1 cellular context compared by ENCODE assay signal in genomic region chr11:62771144-62772021, GRCh38.
TF ChIP-seq lines count a peak whose summit lies in the region.

TSS of gene TAF6L (plus strand) at chr11:62771396. CDS start at chr11:62775784, 4,388 bp downstream.

TF ChIP-seq in K562, 482 proteins besides CTCF, POLR2A, EP300 and RAD21 (continued from another document and continues in another):
- TF ChIP-seq MGA (IDR thresholded peaks at IDR 0.05) (peak; percentile 78), CGGBP1 (CRISPR knock-in tag; IDR thresholded peaks at IDR 0.05) (no peak), ZNF589 (CRISPR knock-in tag; IDR thresholded peaks at IDR 0.05; ENCODE audit: low read depth) (no peak), MTF1 (CRISPR knock-in tag; IDR thresholded peaks at IDR 0.05; ENCODE audit: borderline replicate concordance) (no peak), ZNF76 (CRISPR knock-in tag; IDR thresholded peaks at IDR 0.05; ENCODE audit: borderline replicate concordance) (no peak), TCFL5 (CRISPR knock-in tag; conservative IDR thresholded peaks at IDR 0.05) (no peak), ZKSCAN1 (IDR thresholded peaks at IDR 0.05; ENCODE audit: low read depth, low read length) (no peak), HMGN3 (IDR thresholded peaks at IDR 0.05; ENCODE audit: borderline replicate concordance, extremely low read depth, insufficient read length, low read depth, low read length) (peak; percentile 76), SIRT6 (IDR thresholded peaks at IDR 0.05; ENCODE audit: low read depth, low read length) (no peak), ZNF174 (CRISPR knock-in tag; IDR thresholded peaks at IDR 0.05) (no peak), CREBBP (IDR thresholded peaks at IDR 0.05; ENCODE audit: low read depth, low read length) (no peak), ZNF280B (CRISPR knock-in tag; IDR thresholded peaks at IDR 0.05) (no peak), SIN3B (IDR thresholded peaks at IDR 0.05; ENCODE audit: low read depth) (no peak), ZNF280A (IDR thresholded peaks at IDR 0.05; ENCODE audit: low read depth, partially characterized antibody) (no peak), FOXA1 (IDR thresholded peaks at IDR 0.05; ENCODE audit: borderline replicate concordance) (no peak), ZNF639 (CRISPR knock-in tag; conservative IDR thresholded peaks at IDR 0.05 in 1 of 2, IDR thresholded peaks at IDR 0.05 in 1 of 2) (peak in 1 of 2 experiments; percentile 79; a peak in 2 of 4 replicates), ZNF3 (CRISPR knock-in tag; IDR thresholded peaks at IDR 0.05) (no peak), SMARCB1 (IDR thresholded peaks at IDR 0.05; ENCODE audit: insufficient read length, low read depth) (no peak), SMAD2 (IDR thresholded peaks at IDR 0.05; ENCODE audit: low read depth, low read length) (no peak), XRCC3 (IDR thresholded peaks at IDR 0.05) (no peak), TAF9B (IDR thresholded peaks at IDR 0.05; ENCODE audit: partially characterized antibody) (no peak), SRSF9 (IDR thresholded peaks at IDR 0.05; ENCODE audit: borderline replicate concordance, low read depth, low read length) (no peak), HMBOX1 (IDR thresholded peaks at IDR 0.05) (no peak), FOXO4 (CRISPR knock-in tag; IDR thresholded peaks at IDR 0.05) (no peak), SAFB (IDR thresholded peaks at IDR 0.05; ENCODE audit: borderline replicate concordance, low read depth, low read length) (peak; percentile 75; the same call in 1 of the 2 replicates), ZC3H11A (IDR thresholded peaks at IDR 0.05; ENCODE audit: low read depth, low read length) (peak; percentile 49; the same call in 1 of the 2 replicates), HDAC8 (tag; IDR thresholded peaks at IDR 0.05) (no peak), ZNF146 (CRISPR knock-in tag; IDR thresholded peaks at IDR 0.05; ENCODE audit: unreplicated experiment) (no peak), POLR2G (IDR thresholded peaks at IDR 0.05; ENCODE audit: low read depth, low read length) (peak; percentile 91), VEZF1 (CRISPR knock-in tag; IDR thresholded peaks at IDR 0.05) (peak; percentile 100), KLF10 (CRISPR knock-in tag; IDR thresholded peaks at IDR 0.05) (no peak), NFIX (CRISPR knock-in tag; IDR thresholded peaks at IDR 0.05; ENCODE audit: low read depth) (no peak), SUPT5H (IDR thresholded peaks at IDR 0.05) (peak; percentile 81), KHSRP (IDR thresholded peaks at IDR 0.05) (no peak), RBM25 (IDR thresholded peaks at IDR 0.05; ENCODE audit: low read depth, low read length, severe bottlenecking) (peak; percentile 95), PHB (CRISPR knock-in tag; IDR thresholded peaks at IDR 0.05) (peak; percentile 14; the same call in 1 of the 2 replicates)
